1 cellular context compared by ENCODE assay signal in genomic region chr17:30388321-30389179, GRCh38.
TF ChIP-seq lines count a peak whose summit lies in the region.

No MANE protein-coding gene starts in this region.

TF ChIP-seq in H1, 55 proteins besides CTCF, POLR2A, EP300 and RAD21:
- no peak for TF ChIP-seq TAF1 (IDR thresholded peaks at IDR 0.05; ENCODE audit: low read depth, low read length)
- no peak for TF ChIP-seq TBP (IDR thresholded peaks at IDR 0.05; ENCODE audit: low read depth, low read length)
- no peak for TF ChIP-seq CBX8 (IDR thresholded peaks at IDR 0.05; ENCODE audit: borderline replicate concordance, low read depth, low read length)
- TF ChIP-seq CEBPB (IDR thresholded peaks at IDR 0.05; ENCODE audit: low read depth, low read length): no peak
